ENCODE assay signal across 1 cellular context in the genomic region with DNA sequence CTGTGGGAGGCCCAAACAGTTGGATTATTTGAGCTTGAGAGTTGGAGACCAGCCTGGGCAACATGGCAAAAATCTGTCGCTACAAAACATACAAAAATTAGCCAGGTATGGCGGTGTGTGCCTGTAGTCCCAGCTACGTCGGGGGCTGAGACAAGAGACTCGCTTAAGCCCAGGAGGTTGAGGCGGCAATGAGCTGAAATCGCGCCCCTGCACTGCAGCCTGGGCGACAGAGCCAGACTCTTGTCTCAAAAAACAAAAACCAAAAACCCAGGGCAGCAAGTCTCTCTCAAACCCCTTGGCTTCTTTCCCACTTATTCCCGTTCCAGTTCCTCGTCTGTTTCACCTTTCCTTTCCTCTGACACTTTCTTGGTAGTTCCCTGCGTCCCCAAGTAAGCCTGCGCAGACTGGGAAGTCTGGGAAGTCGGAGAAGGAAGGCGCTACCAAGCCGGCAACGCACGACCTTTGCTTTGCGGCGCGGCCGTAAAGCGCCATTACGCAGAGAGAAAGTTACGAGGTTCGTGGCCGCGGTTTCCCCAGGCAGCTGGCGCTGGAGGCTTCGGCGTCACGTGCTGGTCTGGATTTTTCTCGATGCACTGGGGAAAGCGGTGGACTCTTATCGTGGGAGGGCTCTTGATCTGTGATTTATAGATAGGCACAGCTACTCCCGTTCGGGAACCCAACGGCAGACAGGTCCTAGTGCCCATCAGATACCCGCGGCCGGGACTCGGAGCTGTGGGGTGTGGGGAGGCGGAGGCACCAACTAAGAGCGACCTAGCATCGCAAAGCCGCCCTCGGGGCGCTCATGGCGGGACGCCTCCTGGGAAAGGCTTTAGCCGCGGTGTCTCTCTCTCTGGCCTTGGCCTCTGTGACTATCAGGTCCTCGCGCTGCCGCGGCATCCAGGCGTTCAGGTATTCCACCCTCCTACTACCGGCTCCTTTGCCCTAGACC.
TF ChIP-seq lines count a peak whose summit lies in the region.

Gene NUDT9, plus strand, starts transcription at position 470 of the 949 bp plus-strand sequence. Its CDS starts 333 bp downstream, at position 803.

TF ChIP-seq in K562, 482 proteins besides CTCF, POLR2A, EP300 and RAD21 (continued from another document and continues in another):
- peak; percentile 75 to 89 for TF ChIP-seq MNT (conservative IDR thresholded peaks at IDR 0.05)
- no peak for TF ChIP-seq SNAPC5 (CRISPR knock-in tag; IDR thresholded peaks at IDR 0.05)
- no peak for TF ChIP-seq XRCC3 (IDR thresholded peaks at IDR 0.05)
- no peak for TF ChIP-seq ELK1 (CRISPR knock-in tag; IDR thresholded peaks at IDR 0.05)
- TF ChIP-seq HNRNPK (IDR thresholded peaks at IDR 0.05; ENCODE audit: low read depth, low read length, poor library complexity, severe bottlenecking), result no peak
- peak; percentile 26; the same call in 1 of the 2 replicates for TF ChIP-seq FOSL1 (tag; conservative IDR thresholded peaks at IDR 0.05)
- TF ChIP-seq ZNF445 (CRISPR knock-in tag; IDR thresholded peaks at IDR 0.05; ENCODE audit: low read depth), result no peak
- no peak for TF ChIP-seq CBX8 (IDR thresholded peaks at IDR 0.05; ENCODE audit: borderline replicate concordance, extremely low read depth, low read depth, low read length, poor library complexity, severe bottlenecking)
- TF ChIP-seq ZBTB2 (IDR thresholded peaks at IDR 0.05), result 0 out of 2 replicates have a peak, but pooled peaks have one; percentile 44
- TF ChIP-seq FIP1L1 (IDR thresholded peaks at IDR 0.05; ENCODE audit: low read depth, low read length, poor library complexity, severe bottlenecking), result no peak
- TF ChIP-seq SMAD2 (IDR thresholded peaks at IDR 0.05; ENCODE audit: low read depth, low read length), result no peak
- no peak for TF ChIP-seq MAFF (IDR thresholded peaks at IDR 0.05; ENCODE audit: low read length)
- TF ChIP-seq EZH2 (IDR thresholded peaks at IDR 0.05; ENCODE audit: borderline replicate concordance, low read depth, low read length), result no peak
- TF ChIP-seq NFE2L1 (tag; IDR thresholded peaks at IDR 0.05; ENCODE audit: borderline replicate concordance, low read depth), result no peak
- no peak for TF ChIP-seq STAT6 (CRISPR knock-in tag; IDR thresholded peaks at IDR 0.05)
- TF ChIP-seq JUND (IDR thresholded peaks at IDR 0.05; ENCODE audit: borderline replicate concordance, low read depth, low read length), result peak; percentile 47; the same call in 1 of the 2 replicates
- TF ChIP-seq JUND (tag; IDR thresholded peaks at IDR 0.05; ENCODE audit: borderline replicate concordance, low read depth, low read length), result peak; percentile 28; the same call in 1 of the 3 replicates
- TF ChIP-seq GTF3C2 (IDR thresholded peaks at IDR 0.05; ENCODE audit: borderline replicate concordance, extremely low read depth, insufficient read length), result no peak
- no peak for TF ChIP-seq CHD1 (IDR thresholded peaks at IDR 0.05; ENCODE audit: low read length)
- no peak for TF ChIP-seq HNRNPUL1 (IDR thresholded peaks at IDR 0.05; ENCODE audit: low read length)
- no peak for TF ChIP-seq ZNF124 (CRISPR knock-in tag; IDR thresholded peaks at IDR 0.05)
- TF ChIP-seq, protein P1, sequence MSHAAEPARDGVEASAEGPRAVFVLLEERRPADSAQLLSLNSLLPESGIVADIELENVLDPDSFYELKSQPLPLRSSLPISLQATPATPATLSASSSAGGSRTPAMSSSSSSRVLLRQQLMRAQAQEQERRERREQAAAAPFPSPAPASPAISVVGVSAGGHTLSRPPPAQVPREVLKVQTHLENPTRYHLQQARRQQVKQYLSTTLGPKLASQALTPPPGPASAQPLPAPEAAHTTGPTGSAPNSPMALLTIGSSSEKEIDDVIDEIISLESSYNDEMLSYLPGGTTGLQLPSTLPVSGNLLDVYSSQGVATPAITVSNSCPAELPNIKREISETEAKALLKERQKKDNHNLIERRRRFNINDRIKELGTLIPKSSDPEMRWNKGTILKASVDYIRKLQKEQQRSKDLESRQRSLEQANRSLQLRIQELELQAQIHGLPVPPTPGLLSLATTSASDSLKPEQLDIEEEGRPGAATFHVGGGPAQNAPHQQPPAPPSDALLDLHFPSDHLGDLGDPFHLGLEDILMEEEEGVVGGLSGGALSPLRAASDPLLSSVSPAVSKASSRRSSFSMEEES (CRISPR knock-in tag; IDR thresholded peaks at IDR 0.05), result peak; percentile 64
- no peak for TF ChIP-seq ZNF507 (tag; conservative IDR thresholded peaks at IDR 0.05)
- no peak for TF ChIP-seq DEAF1 (CRISPR knock-in tag; IDR thresholded peaks at IDR 0.05)
- no peak for TF ChIP-seq CTCFL (IDR thresholded peaks at IDR 0.05; ENCODE audit: borderline replicate concordance, insufficient read depth, low read depth, low read length, poor library complexity, severe bottlenecking)
- TF ChIP-seq CREB1 (IDR thresholded peaks at IDR 0.05), result peak; percentile 63
- TF ChIP-seq CREB1 (CRISPR knock-in tag; IDR thresholded peaks at IDR 0.05), result peak; percentile 31
- TF ChIP-seq, protein P2, sequence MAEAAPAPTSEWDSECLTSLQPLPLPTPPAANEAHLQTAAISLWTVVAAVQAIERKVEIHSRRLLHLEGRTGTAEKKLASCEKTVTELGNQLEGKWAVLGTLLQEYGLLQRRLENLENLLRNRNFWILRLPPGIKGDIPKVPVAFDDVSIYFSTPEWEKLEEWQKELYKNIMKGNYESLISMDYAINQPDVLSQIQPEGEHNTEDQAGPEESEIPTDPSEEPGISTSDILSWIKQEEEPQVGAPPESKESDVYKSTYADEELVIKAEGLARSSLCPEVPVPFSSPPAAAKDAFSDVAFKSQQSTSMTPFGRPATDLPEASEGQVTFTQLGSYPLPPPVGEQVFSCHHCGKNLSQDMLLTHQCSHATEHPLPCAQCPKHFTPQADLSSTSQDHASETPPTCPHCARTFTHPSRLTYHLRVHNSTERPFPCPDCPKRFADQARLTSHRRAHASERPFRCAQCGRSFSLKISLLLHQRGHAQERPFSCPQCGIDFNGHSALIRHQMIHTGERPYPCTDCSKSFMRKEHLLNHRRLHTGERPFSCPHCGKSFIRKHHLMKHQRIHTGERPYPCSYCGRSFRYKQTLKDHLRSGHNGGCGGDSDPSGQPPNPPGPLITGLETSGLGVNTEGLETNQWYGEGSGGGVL (CRISPR knock-in tag; IDR thresholded peaks at IDR 0.05), result no peak
- TF ChIP-seq MCM2 (IDR thresholded peaks at IDR 0.05; ENCODE audit: low read depth), result no peak
- TF ChIP-seq MXD1 (CRISPR knock-in tag; IDR thresholded peaks at IDR 0.05; ENCODE audit: borderline replicate concordance, poor library complexity, severe bottlenecking), result no peak
- TF ChIP-seq L3MBTL2 (IDR thresholded peaks at IDR 0.05), result peak; percentile 97
- TF ChIP-seq HSF4 (CRISPR knock-in tag; IDR thresholded peaks at IDR 0.05; ENCODE audit: borderline replicate concordance), result no peak
- peak; percentile 85; the same call in 1 of the 2 replicates for TF ChIP-seq MTA3 (IDR thresholded peaks at IDR 0.05; ENCODE audit: borderline replicate concordance)
- TF ChIP-seq NRF1 (conservative IDR thresholded peaks at IDR 0.05 in 1 of 2, IDR thresholded peaks at IDR 0.05 in 1 of 2), result peak; percentile 88 to 90
- no peak for TF ChIP-seq ZNF444 (CRISPR knock-in tag; IDR thresholded peaks at IDR 0.05)
- no peak for TF ChIP-seq ZNF274 (IDR thresholded peaks at IDR 0.05; ENCODE audit: borderline replicate concordance, low read depth, low read length)
- no peak for TF ChIP-seq RFX7 (CRISPR knock-in tag; IDR thresholded peaks at IDR 0.05)
